ENCODE assay signal across 10 cellular contexts in the genomic region with DNA sequence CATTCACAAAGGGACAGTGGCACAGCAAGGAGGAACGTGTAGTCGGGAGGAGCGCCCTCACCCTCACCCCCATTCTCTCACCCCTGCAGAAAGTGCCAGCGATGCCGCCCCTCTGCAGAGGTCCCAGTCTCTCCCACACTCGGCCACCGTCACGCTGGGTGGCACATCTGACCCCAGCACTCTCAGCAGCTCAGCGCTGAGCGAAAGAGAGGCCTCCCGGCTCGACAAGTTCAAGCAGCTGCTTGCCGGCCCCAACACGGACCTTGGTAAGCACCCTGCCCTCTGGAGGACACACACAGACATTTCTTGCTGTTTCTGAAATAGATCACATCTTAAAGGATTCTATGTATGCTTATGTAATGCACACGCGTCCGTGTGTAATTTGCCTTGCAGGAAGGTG.
DNase-seq lines count a peak whose midpoint lies in the region; ATAC-seq and TF ChIP-seq lines count a peak whose summit lies in the region.
"Had no signal": no experiment of that assay in that cellular context is flagged by ENCODE, and none has a peak within 500 bp of the region (broad histone marks: within the 10 kb centered on the region; RNA-seq: fewer than 3 reads in every experiment).

No MANE protein-coding gene starts in this region.

- no peak overlapping the region for H3K4me3 ChIP-seq in NB4 (ENCODE audit: low read depth, low read length)

- no peak for ATAC-seq in GM21526 (IDR thresholded peaks at IDR 0.05; ENCODE audit: low FRiP score, unreplicated experiment)
- no peak for ATAC-seq in GM18517 (IDR thresholded peaks at IDR 0.05; ENCODE audit: unreplicated experiment)
- ATAC-seq: Right ventricle myocardium inferior had no signal

- no peak for DNase-seq in GM10266 (ENCODE audit: extremely low spot score)
- DNase-seq in NB4 (ENCODE audit: low read depth): peak; percentile 41
- peak; percentile 28 for DNase-seq in cerebellar cortex (ENCODE audit: low spot score)
- no peak for DNase-seq in NOMO-1 treated with DMSO at 0.1 percent for 48 hours (lab: John Stamatoyannopoulos, UW; ENCODE audit: unreplicated experiment)
- no peak for DNase-seq in 8988T
- DNase-seq: amygdala had no signal

- peaks cover 22% of the 10 kb centered on the region for H3K4me1 Mint-ChIP-seq in nephron

- TF ChIP-seq CTCF in GM10266 (IDR thresholded peaks at IDR 0.05; ENCODE audit: control insufficient read depth, insufficient read depth, low read depth, missing control alignments): peak; percentile 13
- peak; percentile 7 for TF ChIP-seq CTCF in NB4 (IDR thresholded peaks at IDR 0.05; ENCODE audit: low read depth, low read length)
- peak; percentile 49 to 56 (median 52) for TF ChIP-seq CTCF in nephron (IDR thresholded peaks at IDR 0.05; ENCODE audit: unreplicated experiment in 3 of 3)

- H3K27me3 Mint-ChIP-seq in nephron (ENCODE audit: low read depth): no peaks in the 10 kb centered on the region

- peak overlapping the region; percentile 11 to 55 (median 19) for H3K27ac Mint-ChIP-seq in nephron

- H3K4me3 Mint-ChIP-seq in nephron: no peak overlapping the region

- peaks cover 8% of the 10 kb centered on the region for H3K36me3 Mint-ChIP-seq in nephron (ENCODE audit: low read depth)

- TF ChIP-seq POLR2A in NB4 (IDR thresholded peaks at IDR 0.05; ENCODE audit: extremely low read depth, insufficient read length): no peak

- H3K9me3 Mint-ChIP-seq in nephron: no peaks in the 10 kb centered on the region

Comparison
In these comparisons a context has a peak if more than half of its experiments do, and no peak if none do; other contexts are left out.
1. DNase-seq: peak in NB4 (single experiment) and cerebellar cortex (single experiment); none in GM10266 (single experiment), NOMO-1 treated with DMSO at 0.1 percent for 48 hours (single experiment) and 8988T (single experiment).
2. Peak in every context shown above with its lines, with median percentiles within 50 percentile points of each other: CTCF ChIP-seq.